Comparison of ENCODE assay signal across 1 cellular context in genomic region chr4:120723105-120723504, GRCh38.
TF ChIP-seq lines count a peak whose summit lies in the region.

No MANE protein-coding gene starts in this region.

TF ChIP-seq in WTC11, 78 proteins besides CTCF, POLR2A, EP300 and RAD21 (continued from another document):
- TF ChIP-seq AR (CRISPR knock-in tag; IDR thresholded peaks at IDR 0.05): no peak
